Comparison of ENCODE assay signal across 26 cellular contexts in the genomic region with DNA sequence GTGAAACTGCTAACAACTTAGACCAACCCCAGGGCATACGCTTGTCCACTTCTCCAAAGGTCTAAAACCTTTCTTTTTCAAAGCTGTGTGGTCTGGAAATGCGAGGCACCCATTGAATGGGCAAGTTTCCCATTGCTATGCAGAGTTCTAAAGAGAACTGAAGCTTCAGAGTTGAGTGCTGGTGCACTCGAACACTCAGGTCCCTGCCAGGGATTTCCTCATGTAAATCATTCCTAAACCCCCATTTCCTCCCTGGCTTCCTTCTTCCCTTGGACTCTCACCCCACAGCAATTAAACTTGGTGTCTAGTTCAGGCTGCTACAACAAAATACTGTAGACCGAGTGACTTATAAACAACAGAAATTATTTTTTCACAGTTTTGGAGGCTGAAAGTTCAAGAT. TPM values are rescaled to one million over a fixed set of nuclear protein-coding genes. Genes with fewer than 3 reads are reported as not detected.
DNase-seq lines count a peak whose midpoint lies in the region; ATAC-seq and TF ChIP-seq lines count a peak whose summit lies in the region.
"Had no signal": no experiment of that assay in that cellular context is flagged by ENCODE, and none has a peak within 500 bp of the region (broad histone marks: within the 10 kb centered on the region; RNA-seq: fewer than 3 reads in every experiment).

No MANE protein-coding gene starts in this region.

- CTCF ChIA-PET in WTC11 (lab: Charles Lee), result interaction anchor here (1.4 to 22.1 kb wide), 6 partner anchors 13 to 66 kb away, joined by 7 to 717 read pairs (median 80); a partner anchor contains a TSS

- H3K4ac ChIP-seq in mesenchymal stem cell (ENCODE audit: low read depth in 1 of 2, low read length in 2 of 2), result no peak overlapping the region

- intact Hi-C loops in thyroid gland (cut with DNase I), result no loop called here

- H2BK5ac ChIP-seq in mesenchymal stem cell (ENCODE audit: low read depth, low read length, poor library complexity, severe bottlenecking), result no peak overlapping the region

- no peak overlapping the region for H4K91ac ChIP-seq in mesenchymal stem cell (ENCODE audit: low read length)

- H3K4me2 ChIP-seq in hepatocyte, result no peak overlapping the region
- no peak overlapping the region for H3K4me2 ChIP-seq in mesenchymal stem cell (ENCODE audit: low read length, poor library complexity, severe bottlenecking)

- no peak overlapping the region for H3K14ac ChIP-seq in mesenchymal stem cell (ENCODE audit: low read length in 2 of 2)

- H3K4me3 Mint-ChIP-seq in WTC11, result no peak overlapping the region
- H3K4me3 Mint-ChIP-seq: nephron progenitor cell; T-helper 1 cell treated with Interleukin-12 subunit alpha and Interleukin-12 subunit beta and Interleukin-4 antibody, amounts not matched to agents 30 μg/mL and 1 μg/mL, for 36 hours had no signal

- H3K4me3 ChIP-seq in hepatocyte (no peak overlapping the region), mesenchymal stem cell (ENCODE audit: insufficient read depth in 1 of 2, low read depth in 1 of 2, low read length in 2 of 2) (no peak overlapping the region), thyroid gland (replicated peaks in 1 of 3) (no peak overlapping the region)
- H3K4me3 ChIP-seq: pancreas, right atrium auricular region, SK-N-MC had no signal

- H2BK120ac ChIP-seq in mesenchymal stem cell (ENCODE audit: low read depth, low read length), result no peak overlapping the region

- H3K27ac ChIP-seq in hepatocyte (peak overlapping the region; percentile 60), mesenchymal stem cell (ENCODE audit: low read length, poor library complexity, severe bottlenecking) (no peak overlapping the region), thyroid gland (peak overlapping the region in 1 of 3 donors; percentile 19)
- H3K27ac ChIP-seq: right atrium auricular region, SK-N-MC had no signal

- H3K9me3 ChIP-seq in hepatocyte (ENCODE audit: low read depth) (no peaks in the 10 kb centered on the region), mesenchymal stem cell (ENCODE audit: control insufficient read depth, low read length) (no peaks in the 10 kb centered on the region), thyroid gland (no peaks in the 10 kb centered on the region)
- H3K9me3 ChIP-seq: pancreas, right atrium auricular region had no signal

- H4K20me1 ChIP-seq in hepatocyte (ENCODE audit: insufficient read depth, poor library complexity, severe bottlenecking), result peaks cover 14% of the 10 kb centered on the region

- H3K9me3 Mint-ChIP-seq in WTC11, result no peaks in the 10 kb centered on the region
- H3K9me3 Mint-ChIP-seq: nephron progenitor cell; T-helper 1 cell treated with Interleukin-12 subunit alpha and Interleukin-12 subunit beta and Interleukin-4 antibody, amounts not matched to agents 30 μg/mL and 1 μg/mL, for 36 hours had no signal

- no peak overlapping the region for H2BK12ac ChIP-seq in mesenchymal stem cell (ENCODE audit: low read length in 2 of 2)

- no peaks in the 10 kb centered on the region for H3K79me1 ChIP-seq in mesenchymal stem cell (replicated peaks; ENCODE audit: low read length, poor library complexity, severe bottlenecking)

- no peaks in the 10 kb centered on the region for H3K36me3 Mint-ChIP-seq in WTC11

- no peak overlapping the region for H3K23ac ChIP-seq in mesenchymal stem cell (ENCODE audit: low read length in 2 of 2)

- peaks cover 41% of the 10 kb centered on the region for H3K4me1 Mint-ChIP-seq in WTC11

- WGBS in hepatocyte (ENCODE audit: low lambda C conversion rate, missing lambda C conversion rate), result 63% methylated on average over 4 of the region's 4 CpGs
- WGBS in mesenchymal stem cell, result 64% methylated on average over 4 of the region's 4 CpGs
- WGBS in thyroid gland, 2 donors, result 24 to 29% methylated on average over 4 of the region's 4 CpGs

- no peaks in the 10 kb centered on the region for H3K36me3 ChIP-seq in hepatocyte (replicated peaks; ENCODE audit: insufficient read depth, low read depth)
- H3K36me3 ChIP-seq in mesenchymal stem cell (ENCODE audit: control insufficient read depth in 1 of 2, insufficient read depth in 2 of 2, low read depth in 1 of 2, low read length in 2 of 2), result peaks cover 0 to 6% of the 10 kb centered on the region in 2 experiments
- no peaks in the 10 kb centered on the region for H3K36me3 ChIP-seq in thyroid gland
- H3K36me3 ChIP-seq: pancreas, right atrium auricular region had no signal

- H3K18ac ChIP-seq in mesenchymal stem cell (ENCODE audit: low read depth in 1 of 2, low read length in 2 of 2), result no peak overlapping the region

- H2AFZ ChIP-seq in hepatocyte (no peak overlapping the region), mesenchymal stem cell (ENCODE audit: low read depth, low read length) (no peak overlapping the region)

- ATAC-seq in WTC11, result no peak
- no peak for ATAC-seq in HG03175 (IDR thresholded peaks at IDR 0.05; ENCODE audit: unreplicated experiment)
- ATAC-seq: HCT116, pancreas had no signal

- peak overlapping the region; percentile 78 for H3K27ac Mint-ChIP-seq in WTC11
- H3K27ac Mint-ChIP-seq: nephron progenitor cell; T-helper 1 cell treated with Interleukin-12 subunit alpha and Interleukin-12 subunit beta and Interleukin-4 antibody, amounts not matched to agents 30 μg/mL and 1 μg/mL, for 36 hours had no signal

- H4K8ac ChIP-seq in mesenchymal stem cell (ENCODE audit: low read length), result peak overlapping the region; percentile 37

- no peaks in the 10 kb centered on the region for H3K27me3 Mint-ChIP-seq in WTC11 (ENCODE audit: low read depth)

- H3K27me3 ChIP-seq in hepatocyte, result no peaks in the 10 kb centered on the region
- no peaks in the 10 kb centered on the region for H3K27me3 ChIP-seq in mesenchymal stem cell (ENCODE audit: control insufficient read depth in 1 of 2, insufficient read depth in 1 of 2, low read length in 2 of 2)
- no peaks in the 10 kb centered on the region for H3K27me3 ChIP-seq in thyroid gland
- H3K27me3 ChIP-seq: pancreas, right atrium auricular region had no signal

- H3K4me1 ChIP-seq in hepatocyte (ENCODE audit: insufficient read depth) (peaks cover 30% of the 10 kb centered on the region), mesenchymal stem cell (ENCODE audit: control insufficient read depth, insufficient read depth, low read depth, low read length) (peaks cover 9% of the 10 kb centered on the region), thyroid gland (peaks cover 22 to 30% of the 10 kb centered on the region in 2 donors)

- H2BK15ac ChIP-seq in mesenchymal stem cell (ENCODE audit: low read depth, poor library complexity, severe bottlenecking), result no peak overlapping the region

- no peak overlapping the region for H2AK5ac ChIP-seq in mesenchymal stem cell (ENCODE audit: low read length, severe bottlenecking)

- peak overlapping the region; percentile 5 for H3K9ac ChIP-seq in mesenchymal stem cell (ENCODE audit: low read length)

- no peaks in the 10 kb centered on the region for H3K9me2 ChIP-seq in hepatocyte (replicated peaks; ENCODE audit: insufficient read depth)

- POLR2A ChIA-PET in WTC11 (lab: Charles Lee), result interaction anchor here (0.6 to 12.0 kb wide), 4 partner anchors 24 to 67 kb away, joined by 3 to 198 read pairs (median 20); a partner anchor contains a TSS

- peaks cover 27% of the 10 kb centered on the region for H3K79me2 ChIP-seq in hepatocyte

- TF ChIP-seq POLR2A in thyroid gland (IDR thresholded peaks at IDR 0.05), result no peak

- TF ChIP-seq CTCF in WTC11 (IDR thresholded peaks at IDR 0.05) (no peak), hepatocyte (IDR thresholded peaks at IDR 0.05; ENCODE audit: poor library complexity) (no peak), thyroid gland (IDR thresholded peaks at IDR 0.05) (no peak)

- DNase-seq in WTC11 (ENCODE audit: low spot score) (no peak), hepatocyte (ENCODE audit: low spot score) (peak; percentile 52), mesenchymal stem cell (no peak), thyroid gland (peak; percentile 62 to 67), inferior parietal cortex (ENCODE audit: extremely low spot score) (no peak), NCI-H526 (lab: John Stamatoyannopoulos, UW) (no peak)
- DNase-seq: activated CD4-positive, alpha-beta T cell treated with anti-CD3 and anti-CD28 coated beads for 4 hours; activated effector memory CD4-positive, alpha-beta T cell treated with Interleukin-2 at 50 U/mL for 16 hours; activated T-cell treated with anti-CD3 and anti-CD28 coated beads for 4 hours; cerebellar nuclear complex; glutamatergic neuron; KG1; kidney glomerular epithelial cell; NCI-H1417 treated with DMSO at 0.1 percent for 48 hours; NCI-H2081; NCI-H446; NCI-H82; nephron progenitor cell; pancreas had no signal

TF ChIP-seq in WTC11, 78 proteins besides CTCF, POLR2A, EP300 and RAD21 (continues in another document):
- TF ChIP-seq, protein P1, sequence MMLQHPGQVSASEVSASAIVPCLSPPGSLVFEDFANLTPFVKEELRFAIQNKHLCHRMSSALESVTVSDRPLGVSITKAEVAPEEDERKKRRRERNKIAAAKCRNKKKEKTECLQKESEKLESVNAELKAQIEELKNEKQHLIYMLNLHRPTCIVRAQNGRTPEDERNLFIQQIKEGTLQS (CRISPR knock-in tag; conservative IDR thresholded peaks at IDR 0.05), result no peak
- TF ChIP-seq ETV6 (CRISPR knock-in tag; IDR thresholded peaks at IDR 0.05) (no peak), MYBL2 (CRISPR knock-in tag; IDR thresholded peaks at IDR 0.05) (no peak)

RNA-seq across cellular contexts. Expression of a gene that starts 2.2 kb away (rescaled TPM):
- total RNA-seq in WTC11 (2021) (96.6 to 132 TPM (median 99.2 TPM) in 3 replicates), hepatocyte (26.7 and 30.4 TPM in 2 replicates), thyroid gland (10 to 100 TPM; 61.7 to 95.5 (median 82.7) TPM)
- 61.7 and 69.3 TPM in 2 replicates for polyA plus RNA-seq in hepatocyte
- polyA plus RNA-seq in mesenchymal stem cell (2013, experiment 1 of 2), result 90.4 TPM
- polyA plus RNA-seq in mesenchymal stem cell (2013, experiment 2 of 2), result 88.1 TPM

RNA-seq across cellular contexts. Expression of a gene that starts 24.0 kb away (rescaled TPM):
- total RNA-seq in WTC11 (2021) (2,632 to 2,764 TPM (median 2,673 TPM) in 3 replicates), hepatocyte (under 0.01 TPM in 2 replicates), thyroid gland (under 1 TPM; under 0.01 TPM)
- polyA plus RNA-seq in hepatocyte, result not detected in 2 replicates
- not detected for polyA plus RNA-seq in mesenchymal stem cell (2013, experiment 1 of 2)
- not detected for polyA plus RNA-seq in mesenchymal stem cell (2013, experiment 2 of 2)
- total RNA-seq: right atrium auricular region had no signal
- polyA plus RNA-seq: pancreas had no signal

RNA-seq across cellular contexts. Expression of a gene that starts 25.3 kb away (rescaled TPM):
- 2,196 to 2,477 TPM (median 2,436 TPM) in 3 replicates for total RNA-seq in WTC11 (2021)
- under 0.01 TPM in 2 replicates for total RNA-seq in hepatocyte
- polyA plus RNA-seq in hepatocyte, result not detected in 2 replicates
- not detected for polyA plus RNA-seq in mesenchymal stem cell (2013, experiment 1 of 2)
- polyA plus RNA-seq in mesenchymal stem cell (2013, experiment 2 of 2), result not detected
- total RNA-seq in thyroid gland, result under 1 TPM; under 0.01 TPM
- total RNA-seq: right atrium auricular region had no signal
- polyA plus RNA-seq: pancreas had no signal

RNA-seq across cellular contexts. Expression of a gene that starts 34.4 kb away (rescaled TPM):
- 2.1 to 4.3 TPM (median 2.8 TPM) in 3 replicates for total RNA-seq in WTC11 (2021)
- 3.9 and 7.7 TPM in 2 replicates for total RNA-seq in hepatocyte
- 3.0 and 5.5 TPM in 2 replicates for polyA plus RNA-seq in hepatocyte
- polyA plus RNA-seq in mesenchymal stem cell (2013, experiment 1 of 2), result 0.99 TPM
- 0.85 TPM for polyA plus RNA-seq in mesenchymal stem cell (2013, experiment 2 of 2)
- total RNA-seq in thyroid gland, result 1 to 10 TPM in 3 of 4 donors, not detected in 1; 3.1 to 6.5 (median 3.8) TPM
- total RNA-seq: ureter had no signal

RNA-seq across cellular contexts. Expression of a gene that starts 59.8 kb away (rescaled TPM):
- total RNA-seq in WTC11 (2021) (0.92 to 1.8 TPM (median 1.4 TPM) in 3 replicates), hepatocyte (8.5 and 24.9 TPM in 2 replicates), thyroid gland (not detected)
- polyA plus RNA-seq in hepatocyte, result 14.7 and 18.8 TPM in 2 replicates
- polyA plus RNA-seq in mesenchymal stem cell (2013, experiment 1 of 2), result 0.18 TPM
- polyA plus RNA-seq in mesenchymal stem cell (2013, experiment 2 of 2), result not detected
- total RNA-seq: OCI-LY7, right atrium auricular region, ureter had no signal

Comparison
In these comparisons a context has a peak if more than half of its experiments do, and no peak if none do; other contexts are left out.
1. DNase-seq: peak in hepatocyte (single experiment) and thyroid gland (2 of 2); none in WTC11 (single experiment), mesenchymal stem cell (single experiment), inferior parietal cortex (single experiment) and NCI-H526 (0 of 2).
2. RNA of a gene that starts 24.0 kb away (total RNA-seq): 2,632 to 2,764 TPM in WTC11; under 0.01 TPM in hepatocyte and under 0.01 TPM in thyroid gland; every median in the first group is over 1,000 times any median in the second.
3. RNA of a gene that starts 25.3 kb away (total RNA-seq): 2,196 to 2,477 TPM in WTC11; under 0.01 TPM in hepatocyte and under 0.01 TPM in thyroid gland; every median in the first group is over 1,000 times any median in the second.